In the genomic region with DNA sequence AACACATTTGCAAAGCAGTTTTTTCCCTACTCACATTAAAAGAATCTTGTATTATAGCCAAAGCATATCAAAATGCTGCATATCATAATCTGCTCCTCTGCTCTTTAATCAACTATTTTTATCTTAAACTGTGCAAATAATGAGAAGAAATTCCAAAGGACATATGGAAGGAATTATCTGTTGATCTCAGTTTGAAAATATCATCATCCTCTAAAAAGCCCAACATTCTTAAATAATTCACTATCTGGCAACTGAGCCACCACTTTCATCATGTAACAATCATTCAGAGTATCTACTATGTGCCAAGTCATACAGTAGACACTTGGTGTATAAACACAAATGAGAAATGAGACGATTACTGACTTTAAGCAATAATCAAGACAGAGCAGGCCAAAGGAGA, we compare ENCODE assay signal across 22 cellular contexts.
DNase-seq lines count a peak whose midpoint lies in the region; ATAC-seq and TF ChIP-seq lines count a peak whose summit lies in the region.
"Had no signal": no experiment of that assay in that cellular context is flagged by ENCODE, and none has a peak within 500 bp of the region (broad histone marks: within the 10 kb centered on the region; RNA-seq: fewer than 3 reads in every experiment).

No MANE protein-coding gene starts in this region.

- ATAC-seq in body of pancreas (no peak), GM21526 (IDR thresholded peaks at IDR 0.05; ENCODE audit: low FRiP score, unreplicated experiment) (no peak)
- ATAC-seq: activated CD8-positive, alpha-beta T cell treated with anti-CD3 and anti-CD28 coated beads, Interleukin-2, amount 10 ng/mL, durations not matched to agents 7 days and 5 days; heart left ventricle; stimulated activated memory B cell treated with anti-CD40 and anti-IgM and Interleukin-4, amounts not matched to agents 10 μg/mL and 1 μg/mL and 100 μg/mL, for 72 hours; WTC11 had no signal

- DNase-seq in EL, result peak; percentile 93
- DNase-seq in amniotic stem cell (lab: John Stamatoyannopoulos, UW), result peak; percentile 60
- DNase-seq in fibroblast of the aortic adventitia (ENCODE audit: low read depth), result peak; percentile 95
- DNase-seq in smooth muscle cell (lab: John Stamatoyannopoulos, UW; ENCODE audit: unreplicated experiment), result no peak
- no peak for DNase-seq in body of pancreas
- DNase-seq in stimulated activated naive CD4-positive, alpha-beta T cell treated with Interleukin-2 at 50 U/mL for 16 hours (lab: John Stamatoyannopoulos, UW), result no peak
- DNase-seq: activated CD8-positive, alpha-beta T cell treated with anti-CD3 and anti-CD28 coated beads, Interleukin-2, amount 10 ng/mL, durations not matched to agents 7 days and 5 days; activated naive CD4-positive, alpha-beta T cell treated with anti-CD3 and anti-CD28 coated beads, Interleukin-2, amount 10 ng/mL, durations not matched to agents 7 days and 5 days; activated T-cell treated with anti-CD3 and anti-CD28 coated beads, Interleukin-2, amount 50 U/mL, for 24 hours; C1 segment of cervical spinal cord; dermis blood vessel endothelial cell; GDM1; heart left ventricle; immature natural killer cell; MG63; NCI-H774; occipital lobe; thyroid gland had no signal

- peak overlapping the region; percentile 56 for H3K4me2 ChIP-seq in smooth muscle cell

- intact Hi-C loops in body of pancreas (cut with DNase I), result no loop called here

- H3K4me3 ChIP-seq in fibroblast of the aortic adventitia (ENCODE audit: low read depth, low read length) (no peak overlapping the region), smooth muscle cell (no peak overlapping the region), body of pancreas (no peak overlapping the region)
- H3K4me3 ChIP-seq: heart left ventricle, MG63, thyroid gland had no signal

- no peaks in the 10 kb centered on the region for H3K79me2 ChIP-seq in smooth muscle cell (ENCODE audit: low read depth)

- 29% methylated on average over 1 of the region's 1 CpG for WGBS in smooth muscle cell (ENCODE audit: low lambda C conversion rate)
- WGBS in body of pancreas, 2 donors, result 33% methylated on average over 1 of the region's 1 CpG

- peak overlapping the region; percentile 44 for H3K27ac ChIP-seq in smooth muscle cell (ENCODE audit: low read depth)
- no peak overlapping the region for H3K27ac ChIP-seq in body of pancreas
- H3K27ac ChIP-seq: heart left ventricle, HL-60, thyroid gland had no signal

- H3F3A ChIP-seq in smooth muscle cell (ENCODE audit: low read depth), result no peaks in the 10 kb centered on the region

- H3K4me1 ChIP-seq in smooth muscle cell (ENCODE audit: low read depth), result no peaks in the 10 kb centered on the region
- H3K4me1 ChIP-seq in body of pancreas, result no peaks in the 10 kb centered on the region
- H3K4me1 ChIP-seq: heart left ventricle had no signal

- no peak for TF ChIP-seq CTCF in fibroblast of the aortic adventitia (IDR thresholded peaks at IDR 0.05; ENCODE audit: insufficient read depth, low read length)
- TF ChIP-seq CTCF in smooth muscle cell (IDR thresholded peaks at IDR 0.05; ENCODE audit: borderline replicate concordance, insufficient read depth, poor library complexity, severe bottlenecking), result no peak
- no peak for TF ChIP-seq CTCF in body of pancreas (IDR thresholded peaks at IDR 0.05)

- H2AFZ ChIP-seq in smooth muscle cell (ENCODE audit: low read depth), result no peak overlapping the region

- no peaks in the 10 kb centered on the region for H3K27me3 ChIP-seq in smooth muscle cell (ENCODE audit: low read depth)
- H3K27me3 ChIP-seq in body of pancreas, result no peaks in the 10 kb centered on the region
- H3K27me3 ChIP-seq: heart left ventricle, MG63, thyroid gland had no signal

- TF ChIP-seq POLR2A in body of pancreas (IDR thresholded peaks at IDR 0.05), result no peak

- no peaks in the 10 kb centered on the region for H4K20me1 ChIP-seq in smooth muscle cell (ENCODE audit: low read depth)

- no peak overlapping the region for H3K9ac ChIP-seq in smooth muscle cell (ENCODE audit: low read depth)

- H3K36me3 ChIP-seq in smooth muscle cell (ENCODE audit: low read depth) (no peaks in the 10 kb centered on the region), body of pancreas (replicated peaks in 1 of 2; ENCODE audit: insufficient read depth in 1 of 2, low read depth in 2 of 2) (no peaks in the 10 kb centered on the region)
- H3K36me3 ChIP-seq: heart left ventricle, thyroid gland had no signal

- no peaks in the 10 kb centered on the region for H3K9me3 ChIP-seq in smooth muscle cell (replicated peaks; ENCODE audit: low read depth)
- no peaks in the 10 kb centered on the region for H3K9me3 ChIP-seq in body of pancreas
- H3K9me3 ChIP-seq: heart left ventricle, MG63, thyroid gland had no signal

Comparison
In these comparisons a context has a peak if more than half of its experiments do, and no peak if none do; other contexts are left out.
1. DNase-seq: peak in EL (single experiment), amniotic stem cell (single experiment) and fibroblast of the aortic adventitia (single experiment); none in smooth muscle cell (single experiment), body of pancreas (0 of 4) and stimulated activated naive CD4-positive, alpha-beta T cell treated with Interleukin-2 at 50 U/mL for 16 hours (single experiment).